In the genomic region with DNA sequence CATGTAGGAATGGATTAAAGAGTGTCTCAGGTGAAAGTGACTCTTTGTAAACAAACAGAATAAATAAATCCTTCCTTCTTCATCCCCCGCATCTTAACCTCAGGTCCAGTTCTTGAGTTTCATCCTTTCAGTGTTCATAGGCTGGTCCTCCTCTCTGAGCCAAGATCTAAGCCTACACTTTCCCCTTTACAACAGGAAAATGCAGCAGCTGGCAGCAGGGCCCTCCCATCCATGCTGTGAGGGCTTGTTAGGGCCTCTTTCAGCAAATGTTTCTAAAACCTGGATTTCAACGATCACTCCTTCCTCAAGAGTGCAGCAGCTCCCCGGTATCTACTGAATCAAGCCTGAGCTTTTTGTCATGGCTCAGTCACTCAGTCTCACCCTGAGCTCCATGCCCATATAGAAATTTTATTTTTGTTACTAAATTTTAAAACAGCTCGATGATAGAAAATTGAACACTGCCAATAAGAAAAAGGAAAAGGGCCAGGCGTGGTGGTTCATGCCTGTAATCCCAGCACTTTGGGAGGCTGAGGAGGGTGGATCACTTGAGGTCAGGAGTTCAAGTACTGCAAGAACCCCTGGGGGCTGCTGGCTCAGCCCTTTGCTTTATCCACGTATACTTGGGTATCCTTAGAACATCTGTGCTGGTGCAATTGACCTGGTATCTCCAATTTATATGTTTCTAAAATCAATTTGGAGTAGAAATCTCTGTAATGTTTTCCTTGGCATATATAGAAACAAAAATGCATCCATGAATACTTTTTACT, we compare ENCODE assay signal across 29 cellular contexts.
DNase-seq lines count a peak whose midpoint lies in the region; ATAC-seq lines count a peak whose summit lies in the region.
"Had no signal": no experiment of that assay in that cellular context is flagged by ENCODE, and none has a peak within 500 bp of the region (broad histone marks: within the 10 kb centered on the region; RNA-seq: fewer than 3 reads in every experiment).

No MANE protein-coding gene starts in this region.

- no peak overlapping the region for H3K27ac ChIP-seq in BLaER1
- H3K27ac ChIP-seq: colonic mucosa, esophagus muscularis mucosa, left lung, suprapubic skin, uterus had no signal

- H3K4me3 ChIP-seq in BLaER1, result no peak overlapping the region
- H3K4me3 ChIP-seq: colonic mucosa, esophagus muscularis mucosa, left lung, suprapubic skin, uterus had no signal

- no peak for ATAC-seq in HG03378 (IDR thresholded peaks at IDR 0.05; ENCODE audit: unreplicated experiment)
- ATAC-seq: HepG2; left lung; naive thymus-derived CD4-positive, alpha-beta T cell had no signal

- peaks cover 64% of the 10 kb centered on the region for H3K4me1 ChIP-seq in BLaER1
- H3K4me1 ChIP-seq: colonic mucosa, uterus had no signal

- 0 out of 2 replicates have a peak overlapping the region, but pooled peaks have one; percentile 5 for H3K4me2 ChIP-seq in BLaER1
- H3K4me2 ChIP-seq: SK-N-SH had no signal

- peaks cover 98% of the 10 kb centered on the region for H4K20me1 ChIP-seq in BLaER1

- H3K36me3 ChIP-seq in BLaER1, result peaks cover 71% of the 10 kb centered on the region
- H3K36me3 ChIP-seq: colonic mucosa, esophagus muscularis mucosa, left lung, suprapubic skin, uterus had no signal

- DNase-seq in ELF-1 (ENCODE audit: low read depth, low spot score) (peak; percentile 10), NCI-H2227 (lab: John Stamatoyannopoulos, UW; ENCODE audit: unreplicated experiment) (peak; percentile 56), left kidney (ENCODE audit: low read depth, low spot score) (peak; percentile 68), NCI-H1105 treated with DMSO at 0.1 percent for 48 hours (lab: John Stamatoyannopoulos, UW) (no peak), cerebellar cortex (ENCODE audit: low spot score) (no peak)
- DNase-seq: activated CD4-positive, alpha-beta T cell treated with anti-CD3 and anti-CD28 coated beads, Interleukin-2, amount 10 ng/mL, durations not matched to agents 24 days and 14 days; activated naive CD4-positive, alpha-beta T cell treated with anti-CD3 and anti-CD28 coated beads for 36 hours; activated T-cell treated with anti-CD3 and anti-CD28 coated beads, Interleukin-2, amount 50 U/mL, for 48 hours; amygdala; colonic mucosa; H7; hippocampal formation; immature natural killer cell; left lung; naive thymus-derived CD4-positive, alpha-beta T cell; NCI-H1048; NCI-H748 treated with DMSO at 0.1 percent for 48 hours; OCI-M1; retina; SK-N-SH; small intestine; stimulated activated CD4-positive, alpha-beta T cell treated with anti-CD3 and anti-CD28 coated beads, Interleukin-2, amount 100 ng/mL, for 24 hours; T-helper 2 cell; uterus had no signal

- no peaks in the 10 kb centered on the region for H3K9me3 ChIP-seq in BLaER1
- H3K9me3 ChIP-seq: colonic mucosa, esophagus muscularis mucosa, left lung, SK-N-SH, suprapubic skin, uterus had no signal

- H3K27me3 ChIP-seq in BLaER1, result no peaks in the 10 kb centered on the region
- H3K27me3 ChIP-seq: colonic mucosa, esophagus muscularis mucosa, left lung, suprapubic skin, uterus had no signal

- H3K9ac ChIP-seq in BLaER1, result no peak overlapping the region
- H3K9ac ChIP-seq: SK-N-SH had no signal

Comparison
In these comparisons a context has a peak if more than half of its experiments do, and no peak if none do; other contexts are left out.
1. DNase-seq: peak in ELF-1 (single experiment), NCI-H2227 (single experiment) and left kidney (single experiment); none in NCI-H1105 treated with DMSO at 0.1 percent for 48 hours (single experiment) and cerebellar cortex (single experiment).